ENCODE assay signal across 8 cellular contexts in the genomic region with DNA sequence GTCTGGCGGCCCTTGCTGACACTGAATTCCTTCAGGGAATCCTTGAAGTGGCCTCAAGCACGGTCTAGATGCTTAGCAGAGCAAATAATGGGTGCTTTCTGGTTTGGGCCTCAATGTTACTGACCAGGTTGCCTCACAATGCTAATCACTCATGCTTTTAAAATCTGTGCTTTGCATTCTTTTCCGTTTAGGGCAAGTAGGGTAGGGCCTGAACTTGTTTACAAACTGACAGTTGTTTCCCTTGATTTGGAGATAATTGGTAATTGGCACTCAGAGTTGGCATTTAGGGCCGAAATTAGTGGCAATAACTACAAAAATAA. TPM values are rescaled to one million over a fixed set of nuclear protein-coding genes. Genes with fewer than 3 reads are reported as not detected.
DNase-seq lines count a peak whose midpoint lies in the region; ATAC-seq and TF ChIP-seq lines count a peak whose summit lies in the region.

No MANE protein-coding gene starts in this region.

- H3K4me2 ChIP-seq in BLaER1 treated with 17β-estradiol and CSF1 and Interleukin-3, amounts not matched to agents 10 nM and 100 nM: peak overlapping the region; percentile 91 to 100 (median 98)
- H3K4me2 ChIP-seq in OCI-LY3 (ENCODE audit: low read length): peak overlapping the region; percentile 98

- H3K9me3 Mint-ChIP-seq in endothelial cell (ENCODE audit: unreplicated experiment) (no peaks in the 10 kb centered on the region), neural crest cell (no peaks in the 10 kb centered on the region)

- H3K27ac Mint-ChIP-seq in endothelial cell (ENCODE audit: unreplicated experiment): no peak overlapping the region
- H3K27ac Mint-ChIP-seq in neural crest cell (ENCODE audit: unreplicated experiment): no peak overlapping the region

- H3K9ac ChIP-seq in BLaER1 treated with 17β-estradiol and CSF1 and Interleukin-3, amounts not matched to agents 10 nM and 100 nM: peak overlapping the region; percentile 91 to 98 (median 95)
- H3K9ac ChIP-seq in OCI-LY3 (ENCODE audit: low read length): peak overlapping the region; percentile 83

- H3K27me3 ChIP-seq in BLaER1 treated with 17β-estradiol and CSF1 and Interleukin-3, amounts not matched to agents 10 nM and 100 nM: no peaks in the 10 kb centered on the region
- no peaks in the 10 kb centered on the region for H3K27me3 ChIP-seq in OCI-LY3 (ENCODE audit: low read depth, low read length)

- H3K4me3 ChIP-seq in BLaER1 treated with 17β-estradiol and CSF1 and Interleukin-3, amounts not matched to agents 10 nM and 100 nM: peak overlapping the region; percentile 91 to 100 (median 98)
- peak overlapping the region; percentile 98 for H3K4me3 ChIP-seq in OCI-LY3 (ENCODE audit: low read length)

- DNase-seq in endothelial cell (ENCODE audit: low spot score) (no peak), neural crest cell (ENCODE audit: low read depth, low spot score) (no peak), D341Med (ENCODE audit: low spot score) (no peak), NCI-H2171 treated with DMSO at 0.1 percent for 48 hours (lab: John Stamatoyannopoulos, UW) (no peak)
- no peak for DNase-seq in activated CD8-positive, alpha-beta memory T cell treated with anti-CD3 and anti-CD28 coated beads, Interleukin-2, amount 50 U/mL, for 48 hours

- peaks cover 7 to 51% (median 33%) of the 10 kb centered on the region in 11 experiments; a peak in 19 of 22 replicates for H4K20me1 ChIP-seq in BLaER1 treated with 17β-estradiol and CSF1 and Interleukin-3, amounts not matched to agents 10 nM and 100 nM
- no peaks in the 10 kb centered on the region for H4K20me1 ChIP-seq in OCI-LY3 (ENCODE audit: insufficient read depth, low read length)

- H3K27me3 Mint-ChIP-seq in endothelial cell (ENCODE audit: unreplicated experiment) (peaks cover 1% of the 10 kb centered on the region), neural crest cell (ENCODE audit: low read depth) (no peaks in the 10 kb centered on the region)

- H3K36me3 ChIP-seq in BLaER1 treated with 17β-estradiol and CSF1 and Interleukin-3, amounts not matched to agents 10 nM and 100 nM: peaks cover 18 to 32% (median 23%) of the 10 kb centered on the region in 11 experiments
- no peaks in the 10 kb centered on the region for H3K36me3 ChIP-seq in OCI-LY3 (replicated peaks; ENCODE audit: low read depth, low read length)

- H3K4me3 Mint-ChIP-seq in endothelial cell (ENCODE audit: unreplicated experiment) (peak overlapping the region; percentile 92), neural crest cell (peak overlapping the region; percentile 86)

- H3K4me1 Mint-ChIP-seq in endothelial cell (ENCODE audit: unreplicated experiment): peaks cover 7% of the 10 kb centered on the region
- peaks cover 5% of the 10 kb centered on the region for H3K4me1 Mint-ChIP-seq in neural crest cell

- no peaks in the 10 kb centered on the region for H3K9me3 ChIP-seq in BLaER1 treated with 17β-estradiol and CSF1 and Interleukin-3, amounts not matched to agents 10 nM and 100 nM (replicated peaks in 1 of 11)
- H3K9me3 ChIP-seq in OCI-LY3 (ENCODE audit: insufficient read depth, low read length): no peaks in the 10 kb centered on the region

- H2AFZ ChIP-seq in OCI-LY3 (ENCODE audit: low read depth, low read length): no peak overlapping the region

- ATAC-seq in GM21786 (IDR thresholded peaks at IDR 0.05; ENCODE audit: unreplicated experiment): no peak

- peak overlapping the region in 6 of 11 experiments; percentile 83 to 91 (median 89); a peak in 7 of 22 replicates for H3K27ac ChIP-seq in BLaER1 treated with 17β-estradiol and CSF1 and Interleukin-3, amounts not matched to agents 10 nM and 100 nM
- H3K27ac ChIP-seq in OCI-LY3 (ENCODE audit: low read length): no peak overlapping the region

- H3K79me2 ChIP-seq in OCI-LY3 (ENCODE audit: low read length): peaks cover 16% of the 10 kb centered on the region

- H3K4me1 ChIP-seq in BLaER1 treated with 17β-estradiol and CSF1 and Interleukin-3, amounts not matched to agents 10 nM and 100 nM: peaks cover 8 to 16% (median 12%) of the 10 kb centered on the region in 10 experiments
- H3K4me1 ChIP-seq in OCI-LY3 (ENCODE audit: low read length): peaks cover 8% of the 10 kb centered on the region

- H3K36me3 Mint-ChIP-seq in endothelial cell (ENCODE audit: low read depth, unreplicated experiment) (peaks cover 8% of the 10 kb centered on the region), neural crest cell (ENCODE audit: low read depth) (no peaks in the 10 kb centered on the region)

- TF ChIP-seq CTCF in OCI-LY3 (IDR thresholded peaks at IDR 0.05; ENCODE audit: low read depth, low read length): no peak
- TF ChIP-seq CTCF in endothelial cell (IDR thresholded peaks at IDR 0.05; ENCODE audit: unreplicated experiment): no peak
- TF ChIP-seq CTCF in neural crest cell (conservative IDR thresholded peaks at IDR 0.05): no peak

RNA-seq across cellular contexts. Expression of gene VPS13D, which starts 1.4 kb away (rescaled TPM):
- total RNA-seq in endothelial cell (ENCODE audit: unreplicated experiment) (37.8 TPM), neural crest cell (24.5 and 29.4 TPM in 2 replicates)
